1 cellular context compared by ENCODE assay signal in the genomic region with DNA sequence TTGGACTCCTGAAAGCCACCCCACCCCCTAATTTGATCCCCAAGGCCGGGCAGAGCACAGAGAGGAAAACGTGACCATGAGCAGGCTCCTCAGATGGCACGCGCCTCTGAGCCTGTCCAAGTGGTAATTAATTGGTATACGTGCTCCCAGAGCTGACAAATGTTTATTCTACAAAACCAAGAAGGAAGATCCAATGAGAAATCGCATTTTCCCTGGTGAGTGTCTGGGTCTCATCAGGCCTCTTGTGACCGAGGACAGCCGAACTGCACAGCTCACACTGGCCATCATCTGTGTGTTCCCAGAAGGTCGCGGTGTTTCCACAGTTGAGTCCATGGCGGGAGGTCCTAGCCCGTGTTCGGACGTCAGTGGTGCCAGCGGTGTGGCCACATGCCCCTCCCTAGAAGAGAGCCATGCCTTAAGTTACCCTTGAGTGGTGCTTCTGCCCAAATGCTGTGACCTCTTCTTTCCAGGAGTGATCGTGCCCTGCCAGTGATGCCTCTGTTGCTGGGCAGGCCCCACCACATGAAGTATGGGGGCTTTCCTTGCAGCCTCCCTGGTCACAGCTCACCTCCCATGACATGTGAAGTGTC.
TF ChIP-seq lines count a peak whose summit lies in the region.

No MANE protein-coding gene starts in this region.

TF ChIP-seq in SK-N-SH treated with all-trans-retinoic acid at 6 μM for 48 hours, 23 proteins besides CTCF, POLR2A, EP300 and RAD21 (continued from another document):
- TF ChIP-seq TSHZ2 (CRISPR knock-in tag; IDR thresholded peaks at IDR 0.05): no peak
- TF ChIP-seq CREB5 (CRISPR knock-in tag; IDR thresholded peaks at IDR 0.05; ENCODE audit: low read depth): no peak
- TF ChIP-seq CSDC2 (CRISPR knock-in tag; IDR thresholded peaks at IDR 0.05): no peak
- TF ChIP-seq CSRNP3 (CRISPR knock-in tag; IDR thresholded peaks at IDR 0.05): no peak
- TF ChIP-seq ZFP30 (CRISPR knock-in tag; IDR thresholded peaks at IDR 0.05): no peak
- TF ChIP-seq TOX (CRISPR knock-in tag; IDR thresholded peaks at IDR 0.05; ENCODE audit: borderline replicate concordance): no peak
- TF ChIP-seq BACH2 (CRISPR knock-in tag; IDR thresholded peaks at IDR 0.05; ENCODE audit: borderline replicate concordance): no peak
